Comparison of ENCODE assay signal across 16 cellular contexts in the genomic region with DNA sequence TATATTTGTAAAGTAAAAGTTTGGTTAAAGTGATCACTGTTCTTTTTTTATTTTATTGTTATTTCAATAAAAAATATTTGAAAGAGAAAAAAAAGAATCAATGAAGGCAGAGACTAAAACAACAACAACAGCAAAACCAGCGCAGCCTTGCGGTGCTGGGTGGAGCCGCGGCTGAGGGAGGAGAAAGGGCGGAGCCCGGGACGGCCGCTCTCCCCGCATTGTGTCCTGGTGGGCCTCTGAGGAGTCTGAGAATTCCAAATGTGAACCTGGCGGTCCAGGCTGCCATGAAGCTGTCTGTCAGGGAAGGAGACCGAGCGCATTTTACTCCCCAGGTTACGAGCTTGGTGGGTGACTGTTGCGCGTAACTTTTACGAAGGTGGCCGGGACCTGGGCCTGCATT.
"Had no signal": no experiment of that assay in that cellular context is flagged by ENCODE, and none has a peak within 500 bp of the region (broad histone marks: within the 10 kb centered on the region; RNA-seq: fewer than 3 reads in every experiment).

No MANE protein-coding gene starts in this region.

- H3K4me1 Mint-ChIP-seq: mesothelial cell of epicardium, natural killer cell had no signal

- H3K27ac Mint-ChIP-seq: mesothelial cell of epicardium, natural killer cell, progenitor cell of endocrine pancreas, type B pancreatic cell had no signal

- ATAC-seq: foreskin keratinocyte, natural killer cell, pancreas, right cardiac atrium had no signal

- H3K9me3 Mint-ChIP-seq: mesothelial cell of epicardium, natural killer cell, neural crest cell, type B pancreatic cell had no signal

- DNase-seq: colonic mucosa; dermis blood vessel endothelial cell; erythroblast; foreskin keratinocyte; kidney glomerular epithelial cell; mammary epithelial cell; natural killer cell; nucleus accumbens; right cardiac atrium; stimulated activated CD4-positive, alpha-beta T cell treated with anti-CD3 and anti-CD28 coated beads, Interleukin-2, amount 100 ng/mL, for 48 hours; stimulated activated naive CD4-positive, alpha-beta T cell treated with Interleukin-2 at 50 U/mL for 16 hours had no signal

- H3K36me3 Mint-ChIP-seq: mesothelial cell of epicardium, natural killer cell, type B pancreatic cell had no signal

- H3K4me3 Mint-ChIP-seq: mesothelial cell of epicardium, natural killer cell, neural crest cell, type B pancreatic cell had no signal
